Comparison of ENCODE assay signal across 8 cellular contexts in genomic region chr14:29927596-29928341, GRCh38. TPM values are rescaled to one million over a fixed set of nuclear protein-coding genes. Genes with fewer than 3 reads are reported as not detected.
DNase-seq lines count a peak whose midpoint lies in the region; ATAC-seq and TF ChIP-seq lines count a peak whose summit lies in the region.

Gene PRKD1, minus strand, starts transcription at chr14:29927847.

- H3K36me3 Mint-ChIP-seq in activated naive CD8-positive, alpha-beta T cell treated with anti-CD3 and anti-CD28 coated beads, Interleukin-2, amount 50 U/mL, for 24 hours (ENCODE audit: low read depth), result no peaks in the 10 kb centered on the region

- peak within 1 kb of the TSS; percentile 51 for H3K4me3 Mint-ChIP-seq in activated naive CD8-positive, alpha-beta T cell treated with anti-CD3 and anti-CD28 coated beads, Interleukin-2, amount 50 U/mL, for 24 hours

- H3K27ac Mint-ChIP-seq in activated naive CD8-positive, alpha-beta T cell treated with anti-CD3 and anti-CD28 coated beads, Interleukin-2, amount 50 U/mL, for 24 hours, result no peak within 1 kb of the TSS

- peaks cover 4% of the 10 kb centered on the region for H3K9me3 Mint-ChIP-seq in activated naive CD8-positive, alpha-beta T cell treated with anti-CD3 and anti-CD28 coated beads, Interleukin-2, amount 50 U/mL, for 24 hours

- H3K27me3 Mint-ChIP-seq in activated naive CD8-positive, alpha-beta T cell treated with anti-CD3 and anti-CD28 coated beads, Interleukin-2, amount 50 U/mL, for 24 hours, result peaks cover 37% of the 10 kb centered on the region

- H3K4me1 Mint-ChIP-seq in activated naive CD8-positive, alpha-beta T cell treated with anti-CD3 and anti-CD28 coated beads, Interleukin-2, amount 50 U/mL, for 24 hours, result peaks cover 7% of the 10 kb centered on the region

- H3K4me3 ChIP-seq in cardiac muscle cell, result peak within 1 kb of the TSS; percentile 99

- peaks cover 20% of the 10 kb centered on the region for H3K4me1 ChIP-seq in cardiac muscle cell (ENCODE audit: low read depth)

- TF ChIP-seq CTCF in LNCAP (IDR thresholded peaks at IDR 0.05) (peak; percentile 31), cardiac muscle cell (IDR thresholded peaks at IDR 0.05; ENCODE audit: low read depth, low read length) (no peak)

- no peaks in the 10 kb centered on the region for H3K36me3 ChIP-seq in cardiac muscle cell

- peak; percentile 44 for ATAC-seq in GM21390 (IDR thresholded peaks at IDR 0.05; ENCODE audit: unreplicated experiment)
- peak; percentile 28 for ATAC-seq in activated naive CD8-positive, alpha-beta T cell treated with anti-CD3 and anti-CD28 coated beads, Interleukin-2, amount 50 U/mL, for 24 hours

- no peaks in the 10 kb centered on the region for H3K27me3 ChIP-seq in cardiac muscle cell

- DNase-seq in DMS114 treated with DMSO at 0.1 percent for 48 hours (lab: John Stamatoyannopoulos, UW; ENCODE audit: unreplicated experiment) (peak; percentile 49), cardiac muscle cell (ENCODE audit: low read depth in 1 of 2, low spot score in 1 of 2) (peak; percentile 84 to 88), occipital lobe (lab: John Stamatoyannopoulos, UW) (peak; percentile 41), NCI-H128 (lab: John Stamatoyannopoulos, UW; ENCODE audit: unreplicated experiment) (no peak)
- DNase-seq in activated naive CD8-positive, alpha-beta T cell treated with anti-CD3 and anti-CD28 coated beads, Interleukin-2, amount 50 U/mL, for 24 hours, result no peak
- DNase-seq in activated CD4-positive, alpha-beta T cell treated with anti-CD3 and anti-CD28 coated beads, Interleukin-2, amount 50 U/mL, for 4 hours, result no peak

- H3K9me3 ChIP-seq in cardiac muscle cell (ENCODE audit: low read depth), result no peaks in the 10 kb centered on the region

- peak within 1 kb of the TSS; percentile 80 for H3K27ac ChIP-seq in cardiac muscle cell

RNA-seq across cellular contexts. Expression of gene PRKD1, which starts in this region (rescaled TPM):
- total RNA-seq in cardiac muscle cell, result 15.7 and 17.9 TPM in 2 replicates
- polyA plus RNA-seq in cardiac muscle cell, result 15.2 and 31.5 TPM in 2 replicates
- total RNA-seq in occipital lobe, result 20.0 TPM

Comparison
In these comparisons a context has a peak if more than half of its experiments do, and no peak if none do; other contexts are left out.
1. DNase-seq: peak in DMS114 treated with DMSO at 0.1 percent for 48 hours (single experiment), cardiac muscle cell (2 of 2) and occipital lobe (single experiment); none in activated naive CD8-positive, alpha-beta T cell treated with anti-CD3 and anti-CD28 coated beads, Interleukin-2, amount 50 U/mL, for 24 hours (single experiment), NCI-H128 (single experiment) and activated CD4-positive, alpha-beta T cell treated with anti-CD3 and anti-CD28 coated beads, Interleukin-2, amount 50 U/mL, for 4 hours (0 of 2).